ENCODE assay signal across 9 cellular contexts in the genomic region with DNA sequence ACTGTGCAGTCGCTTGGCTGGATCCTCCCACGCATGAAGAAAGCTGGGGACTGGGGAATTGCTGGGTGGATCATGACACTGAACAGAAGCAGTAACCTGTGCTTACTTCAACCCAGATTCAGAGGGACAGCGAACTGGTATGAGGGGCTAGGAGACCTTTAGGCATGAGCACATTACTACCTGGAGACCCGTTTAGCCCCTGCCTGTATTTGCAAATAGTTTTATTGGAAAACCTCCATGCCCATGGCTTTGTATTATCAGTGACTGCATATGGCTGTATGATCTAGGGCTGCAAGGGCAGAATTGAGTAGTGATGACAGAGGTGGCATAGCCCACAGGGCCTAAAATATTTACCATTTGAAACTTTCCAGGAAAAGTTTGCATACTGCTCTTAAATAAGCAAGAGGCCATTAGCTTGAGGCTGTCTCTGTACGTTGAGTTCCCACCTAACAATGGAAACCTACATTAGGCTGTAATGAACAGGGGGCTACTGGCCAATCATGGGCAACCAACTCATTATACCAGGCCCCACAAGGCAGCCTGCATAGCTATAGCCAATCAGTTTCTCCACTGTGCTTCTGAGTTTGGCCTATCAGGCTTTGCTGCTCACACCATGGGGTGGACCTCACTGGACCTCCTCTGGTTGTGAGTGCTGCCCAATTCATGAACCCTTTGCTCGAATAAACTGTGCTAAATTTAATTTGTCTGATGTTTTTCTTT. TPM values are rescaled to one million over a fixed set of nuclear protein-coding genes. Genes with fewer than 3 reads are reported as not detected.
A peak's percentile ranks its signal among the peaks of the same experiment; 100 is the strongest.
DNase-seq lines count a peak whose midpoint lies in the region; ATAC-seq and TF ChIP-seq lines count a peak whose summit lies in the region.
"Had no signal": no experiment of that assay in that cellular context is flagged by ENCODE, and none has a peak within 500 bp of the region (broad histone marks: within the 10 kb centered on the region; RNA-seq: fewer than 3 reads in every experiment).

No MANE protein-coding gene starts in this region.

- no peak overlapping the region for H3K27ac ChIP-seq in CD8-positive, alpha-beta T cell (ENCODE audit: low read depth, low read length)
- H3K27ac ChIP-seq: epithelial cell of prostate had no signal

- peaks cover 22% of the 10 kb centered on the region for H3K4me1 Mint-ChIP-seq in CD8-positive, alpha-beta T cell (ENCODE audit: low read depth)
- H3K4me1 Mint-ChIP-seq in brain (peaks cover 14% of the 10 kb centered on the region), naive B cell (peaks cover 0 to 22% (median 18%) of the 10 kb centered on the region in 3 donors)

- no peak for DNase-seq in CD8-positive, alpha-beta T cell
- DNase-seq in naive B cell: no peak
- no peak for DNase-seq in NCI-H2196 treated with DMSO at 0.1 percent for 48 hours (lab: John Stamatoyannopoulos, UW; ENCODE audit: unreplicated experiment)
- DNase-seq in putamen (ENCODE audit: low spot score): no peak

- CTCF ChIA-PET in CD8-positive, alpha-beta T cell (lab: Charles Lee): interaction anchor here (0.8 to 1.1 kb wide), 3 partner anchors 13 to 153 kb away, joined by 3 to 4 read pairs (median 3); no protein-coding TSS in a partner anchor

- ATAC-seq in CD8-positive, alpha-beta T cell: no peak
- ATAC-seq in HG03045 (IDR thresholded peaks at IDR 0.05; ENCODE audit: unreplicated experiment): peak; percentile 17
- peak in 1 of 2 donors; percentile 12 for ATAC-seq in naive B cell (ENCODE audit: low read depth in 2 of 2)
- no peak for ATAC-seq in GM19467 (IDR thresholded peaks at IDR 0.05; ENCODE audit: unreplicated experiment)
- no peak for ATAC-seq in HG03571 (IDR thresholded peaks at IDR 0.05; ENCODE audit: unreplicated experiment)

- no peaks in the 10 kb centered on the region for H3K9me3 ChIP-seq in CD8-positive, alpha-beta T cell (ENCODE audit: low read length)

- intact Hi-C loops in CD8-positive, alpha-beta T cell (cut with DNase I, micrococcal nuclease): no loop called here

- H3K4me1 ChIP-seq in CD8-positive, alpha-beta T cell (ENCODE audit: insufficient read depth, low read length): peaks cover 12% of the 10 kb centered on the region

- H3K27ac Mint-ChIP-seq in CD8-positive, alpha-beta T cell: no peak overlapping the region
- H3K27ac Mint-ChIP-seq in brain (no peak overlapping the region), naive B cell (no peak overlapping the region)

- H3K4me3 ChIP-seq in CD8-positive, alpha-beta T cell (ENCODE audit: low read depth, low read length): peak overlapping the region; percentile 19

- no peaks in the 10 kb centered on the region for H3K27me3 ChIP-seq in CD8-positive, alpha-beta T cell (ENCODE audit: insufficient read depth, low read length)

- POLR2A ChIA-PET in CD8-positive, alpha-beta T cell (lab: Charles Lee): interaction anchor here (0.6 to 1.0 kb wide), 2 partner anchors 25 to 638 kb away, joined by 3 to 4 read pairs; a partner anchor contains a TSS

- TF ChIP-seq CTCF in CD8-positive, alpha-beta T cell (IDR thresholded peaks at IDR 0.05): no peak
- no peak for TF ChIP-seq CTCF in brain (conservative IDR thresholded peaks at IDR 0.05)

- peaks cover 35% of the 10 kb centered on the region for H3K27me3 Mint-ChIP-seq in CD8-positive, alpha-beta T cell (ENCODE audit: low read depth)
- H3K27me3 Mint-ChIP-seq in brain: peaks cover 71% of the 10 kb centered on the region
- peaks cover 35 to 57% (median 44%) of the 10 kb centered on the region in 3 donors for H3K27me3 Mint-ChIP-seq in naive B cell

- H3K36me3 ChIP-seq in CD8-positive, alpha-beta T cell (ENCODE audit: insufficient read depth, low read length): no peaks in the 10 kb centered on the region

- H3K36me3 Mint-ChIP-seq in CD8-positive, alpha-beta T cell: no peaks in the 10 kb centered on the region
- H3K36me3 Mint-ChIP-seq in brain (no peaks in the 10 kb centered on the region), naive B cell (peaks cover under 1 to 3% of the 10 kb centered on the region in 2 donors)

- peak overlapping the region; percentile 82 for H3K4me3 Mint-ChIP-seq in CD8-positive, alpha-beta T cell
- H3K4me3 Mint-ChIP-seq in brain: peak overlapping the region; percentile 82 to 86 (median 85)
- H3K4me3 Mint-ChIP-seq in naive B cell: peak overlapping the region in 7 of 8 donors; percentile 59 to 89 (median 82)

- peaks cover 2% of the 10 kb centered on the region for H3K9me3 Mint-ChIP-seq in CD8-positive, alpha-beta T cell
- H3K9me3 Mint-ChIP-seq in brain: peaks cover 12 to 14% (median 13%) of the 10 kb centered on the region in 5 experiments
- peaks cover 0 to 10% (median 0%) of the 10 kb centered on the region in 7 donors for H3K9me3 Mint-ChIP-seq in naive B cell

RNA-seq across cellular contexts. Expression of a gene that starts 0.6 kb away (rescaled TPM):
- total RNA-seq in CD8-positive, alpha-beta T cell: under 1 TPM in 1 of 2 experiments, not detected in 1; 0.14 TPM
- polyA plus RNA-seq in brain (ENCODE audit: insufficient read depth, low read depth, low replicate concordance) (0.46 TPM), naive B cell (ENCODE audit: low read depth in 6 of 6) (not detected)
